ENCODE assay signal across 1 cellular context in genomic region chr6:36938536-36938935, GRCh38.
TF ChIP-seq lines count a peak whose summit lies in the region.

No MANE protein-coding gene starts in this region.

TF ChIP-seq in SK-N-SH, 30 proteins besides CTCF, POLR2A, EP300 and RAD21:
- TF ChIP-seq NFIC (IDR thresholded peaks at IDR 0.05; ENCODE audit: borderline replicate concordance), result no peak
- no peak for TF ChIP-seq JUND (IDR thresholded peaks at IDR 0.05)
- TF ChIP-seq ZBTB33 (IDR thresholded peaks at IDR 0.05; ENCODE audit: borderline replicate concordance, low read depth), result no peak
- TF ChIP-seq RCOR1 (IDR thresholded peaks at IDR 0.05; ENCODE audit: low read length), result no peak
- no peak for TF ChIP-seq MXI1 (IDR thresholded peaks at IDR 0.05; ENCODE audit: low read depth, low read length)
- TF ChIP-seq FOSL2 (IDR thresholded peaks at IDR 0.05; ENCODE audit: borderline replicate concordance, low read depth), result peak; percentile 38; the same call in 1 of the 2 replicates
- no peak for TF ChIP-seq YY1 (IDR thresholded peaks at IDR 0.05; ENCODE audit: low read depth)
- peak; percentile 51 for TF ChIP-seq PBX3 (IDR thresholded peaks at IDR 0.05)
- TF ChIP-seq FOXM1 (IDR thresholded peaks at IDR 0.05; ENCODE audit: low read depth), result no peak
TF ChIP-seq in SK-N-SH: peak in this region for 2.
